In genomic region chr19:41951686-41952172, GRCh38 we compare ENCODE assay signal across 8 cellular contexts. TPM values are rescaled to one million over a fixed set of nuclear protein-coding genes. Genes with fewer than 3 reads are reported as not detected.
DNase-seq lines count a peak whose midpoint lies in the region; ATAC-seq and TF ChIP-seq lines count a peak whose summit lies in the region.

No MANE protein-coding gene starts in this region.

- peaks cover 3% of the 10 kb centered on the region for H3K36me3 Mint-ChIP-seq in activated T-helper 1 cell treated with anti-CD3 and anti-CD28 coated beads, Interleukin-12 subunit alpha, Interleukin-12 subunit beta, Interleukin-2, Interleukin-4 antibody, amounts not matched to agents 30 ng/mL and 10 ng/mL and 1 ng/mL, durations not matched to agents 14 hours and 24 hours and 36 hours (ENCODE audit: low read depth)

- no peak for TF ChIP-seq POLR2A in Peyer's patch (IDR thresholded peaks at IDR 0.05)

- in situ Hi-C loops in Caki2 (cut with HindIII; ENCODE audit: low pct_unique_long_range_greater_than_20kb, low sequenced_read_pairs) = no loop called here

- no peaks in the 10 kb centered on the region for H3K36me3 ChIP-seq in Peyer's patch

- DNase-seq in Caki2 (ENCODE audit: low read depth) = peak; percentile 51
- peak in 66 of 76 experiments; percentile 16 to 95 (median 70) for DNase-seq in HUDEP-2 (lab: John Stamatoyannopoulos, UW; ENCODE audit: unreplicated experiment in 76 of 76)
- peak; percentile 81 to 96 (median 89) for DNase-seq in Peyer's patch
- peak; percentile 75 for DNase-seq in activated T-helper 1 cell treated with anti-CD3 and anti-CD28 coated beads, Interleukin-12 subunit alpha, Interleukin-12 subunit beta, Interleukin-2, Interleukin-4 antibody, amounts not matched to agents 30 ng/mL and 10 ng/mL and 1 ng/mL, durations not matched to agents 14 hours and 24 hours and 36 hours (ENCODE audit: low spot score)
- DNase-seq in foreskin fibroblast = peak; percentile 48 to 85
- DNase-seq in nucleus accumbens (lab: John Stamatoyannopoulos, UW) = peak in 48 of 56 donors; percentile 9 to 86 (median 52)
- peak; percentile 88 for DNase-seq in superior temporal gyrus (ENCODE audit: extremely low spot score)

- intact Hi-C loops in activated T-helper 1 cell treated with anti-CD3 and anti-CD28 coated beads, Interleukin-12 subunit alpha, Interleukin-12 subunit beta, Interleukin-2, Interleukin-4 antibody, amounts not matched to agents 30 ng/mL and 10 ng/mL and 1 ng/mL, durations not matched to agents 14 hours and 24 hours and 36 hours (cut with micrococcal nuclease) = loop anchor here (1.0 kb wide), 4 partner anchors 16 to 158 kb away; partner anchors contain the start of gene RPS19

- TF ChIP-seq CTCF in Peyer's patch (IDR thresholded peaks at IDR 0.05) (peak; percentile 92 to 99 (median 96)), foreskin fibroblast (IDR thresholded peaks at IDR 0.05; ENCODE audit: low read depth, low read length) (peak; percentile 98)

- no peak overlapping the region for H3K4me3 Mint-ChIP-seq in activated T-helper 1 cell treated with anti-CD3 and anti-CD28 coated beads, Interleukin-12 subunit alpha, Interleukin-12 subunit beta, Interleukin-2, Interleukin-4 antibody, amounts not matched to agents 30 ng/mL and 10 ng/mL and 1 ng/mL, durations not matched to agents 14 hours and 24 hours and 36 hours

- no peaks in the 10 kb centered on the region for H3K9me3 Mint-ChIP-seq in activated T-helper 1 cell treated with anti-CD3 and anti-CD28 coated beads, Interleukin-12 subunit alpha, Interleukin-12 subunit beta, Interleukin-2, Interleukin-4 antibody, amounts not matched to agents 30 ng/mL and 10 ng/mL and 1 ng/mL, durations not matched to agents 14 hours and 24 hours and 36 hours

- no peaks in the 10 kb centered on the region for H3K9me3 ChIP-seq in Peyer's patch

- no peak for ATAC-seq in HG03354 (IDR thresholded peaks at IDR 0.05; ENCODE audit: poor library complexity, severe bottlenecking, unreplicated experiment)

- H3K4me3 ChIP-seq in Peyer's patch (no peak overlapping the region), foreskin fibroblast (ENCODE audit: low read depth in 1 of 2, low read length in 2 of 2) (no peak overlapping the region)

- no peak overlapping the region for H3K27ac Mint-ChIP-seq in activated T-helper 1 cell treated with anti-CD3 and anti-CD28 coated beads, Interleukin-12 subunit alpha, Interleukin-12 subunit beta, Interleukin-2, Interleukin-4 antibody, amounts not matched to agents 30 ng/mL and 10 ng/mL and 1 ng/mL, durations not matched to agents 14 hours and 24 hours and 36 hours

- H3K27ac ChIP-seq in Peyer's patch = no peak overlapping the region

- H3K4me1 ChIP-seq in Peyer's patch = peaks cover 0 to 7% (median under 1%) of the 10 kb centered on the region in 4 donors

- no peaks in the 10 kb centered on the region for H3K27me3 Mint-ChIP-seq in activated T-helper 1 cell treated with anti-CD3 and anti-CD28 coated beads, Interleukin-12 subunit alpha, Interleukin-12 subunit beta, Interleukin-2, Interleukin-4 antibody, amounts not matched to agents 30 ng/mL and 10 ng/mL and 1 ng/mL, durations not matched to agents 14 hours and 24 hours and 36 hours (ENCODE audit: insufficient read depth)

- H3K4me1 Mint-ChIP-seq in activated T-helper 1 cell treated with anti-CD3 and anti-CD28 coated beads, Interleukin-12 subunit alpha, Interleukin-12 subunit beta, Interleukin-2, Interleukin-4 antibody, amounts not matched to agents 30 ng/mL and 10 ng/mL and 1 ng/mL, durations not matched to agents 14 hours and 24 hours and 36 hours (ENCODE audit: low read depth) = peaks cover 26% of the 10 kb centered on the region

- H3K27me3 ChIP-seq in Peyer's patch = no peaks in the 10 kb centered on the region

RNA-seq across cellular contexts. Expression of gene RABAC1, which starts 7.4 kb away (rescaled TPM):
- 287 and 288 TPM in 2 replicates for total RNA-seq in Caki2 (2014; rRNA removed; shearing (Covaris generic); ENCODE audit: low replicate concordance)
- total RNA-seq in Peyer's patch = 100 to 1,000 TPM in 3 of 4 donors, 10 to 100 TPM in 1; 81.7 to 146 (median 124) TPM
- total RNA-seq in activated T-helper 1 cell treated with anti-CD3 and anti-CD28 coated beads, Interleukin-12 subunit alpha, Interleukin-12 subunit beta, Interleukin-2, Interleukin-4 antibody, amounts not matched to agents 30 ng/mL and 10 ng/mL and 1 ng/mL, durations not matched to agents 14 hours and 24 hours and 36 hours = 36.2 and 41.3 TPM in 2 replicates

RNA-seq across cellular contexts. Expression of gene ERFL, which starts 23.5 kb away (rescaled TPM):
- 0.37 TPM in 1 of 2 replicates, not detected in the other for total RNA-seq in Caki2 (2014; rRNA removed; shearing (Covaris generic); ENCODE audit: low replicate concordance)
- total RNA-seq in Peyer's patch = 1 to 10 TPM in 2 of 4 donors, under 1 TPM in 1, not detected in 1; 0.94 to 1.7 (median 1.7) TPM
- total RNA-seq in activated T-helper 1 cell treated with anti-CD3 and anti-CD28 coated beads, Interleukin-12 subunit alpha, Interleukin-12 subunit beta, Interleukin-2, Interleukin-4 antibody, amounts not matched to agents 30 ng/mL and 10 ng/mL and 1 ng/mL, durations not matched to agents 14 hours and 24 hours and 36 hours = 3.1 TPM in 2 replicates

RNA-seq across cellular contexts. Expression of gene ATP1A3, which starts 42.3 kb away (rescaled TPM):
- total RNA-seq in Caki2 (2014; rRNA removed; shearing (Covaris generic); ENCODE audit: low replicate concordance) = 2.3 TPM in 1 of 2 replicates, not detected in the other
- 1 to 10 TPM in 1 of 4 donors, under 1 TPM in 3; 0.35 to 1.3 (median 0.81) TPM for total RNA-seq in Peyer's patch
- 0.93 and 1.4 TPM in 2 replicates for total RNA-seq in activated T-helper 1 cell treated with anti-CD3 and anti-CD28 coated beads, Interleukin-12 subunit alpha, Interleukin-12 subunit beta, Interleukin-2, Interleukin-4 antibody, amounts not matched to agents 30 ng/mL and 10 ng/mL and 1 ng/mL, durations not matched to agents 14 hours and 24 hours and 36 hours
